In the genomic region with DNA sequence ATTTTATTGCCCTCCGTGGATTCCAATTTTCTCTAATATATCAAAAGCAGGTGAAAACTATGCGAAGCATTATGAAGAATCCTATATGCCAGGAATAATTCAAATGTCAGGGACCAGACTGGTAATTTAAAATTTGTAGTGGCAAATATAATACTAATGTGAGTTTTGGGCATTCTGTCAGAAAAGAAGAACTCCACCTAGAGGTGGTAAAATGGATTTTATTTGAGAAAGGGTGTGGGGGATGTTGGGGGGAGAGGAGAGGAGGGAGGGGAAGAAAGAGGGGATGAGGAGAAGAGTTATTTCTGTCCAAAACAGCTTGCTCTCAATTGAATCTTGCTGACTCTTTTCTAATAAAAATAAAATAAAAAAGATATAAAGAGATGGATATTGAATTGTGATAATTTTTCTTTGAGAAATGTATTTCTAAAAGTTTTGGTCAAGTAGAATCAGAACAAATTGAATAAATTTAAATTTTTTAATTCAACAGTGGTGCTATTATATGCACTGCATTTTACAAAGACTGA, we compare ENCODE assay signal across 24 cellular contexts.
DNase-seq lines count a peak whose midpoint lies in the region; TF ChIP-seq lines count a peak whose summit lies in the region.
"Had no signal": no experiment of that assay in that cellular context is flagged by ENCODE, and none has a peak within 500 bp of the region (broad histone marks: within the 10 kb centered on the region; RNA-seq: fewer than 3 reads in every experiment).

No MANE protein-coding gene starts in this region.

- intact Hi-C loops in Calu3 (cut with micrococcal nuclease; ENCODE audit: unreplicated experiment): no loop called here

- no peaks in the 10 kb centered on the region for H3K4me1 ChIP-seq in SJCRH30
- H3K4me1 ChIP-seq: A549, breast epithelium, psoas muscle had no signal

- no peaks in the 10 kb centered on the region for H3K9me3 ChIP-seq in SJCRH30 (replicated peaks)
- H3K9me3 ChIP-seq: A549 had no signal

- H3K36me3 Mint-ChIP-seq in Calu3 (ENCODE audit: insufficient read depth, unreplicated experiment): no peaks in the 10 kb centered on the region
- H3K36me3 Mint-ChIP-seq: CD14-positive monocyte, mesothelial cell of epicardium had no signal

- BruUV-seq in Calu3 (replicated peaks; lab: Mats Ljungman, UMichigan): no TSS peak

- DNase-seq in NCI-H82 (lab: John Stamatoyannopoulos, UW) (peak; percentile 21), NCI-H82 treated with DMSO at 0.1 percent for 48 hours (lab: John Stamatoyannopoulos, UW; ENCODE audit: unreplicated experiment) (no peak), NB4 (ENCODE audit: low read depth) (peak; percentile 6), brain microvascular endothelial cell (no peak), retinal pigment epithelial cell (ENCODE audit: low read depth) (no peak), SJCRH30 (no peak), SKM-1 (lab: John Stamatoyannopoulos, UW; ENCODE audit: unreplicated experiment) (no peak), Calu3 (no peak)
- DNase-seq: activated CD8-positive, alpha-beta memory T cell treated with anti-CD3 and anti-CD28 coated beads, Interleukin-2, amount 50 U/mL, for 48 hours; activated effector memory CD4-positive, alpha-beta T cell treated with Interleukin-2 at 50 U/mL for 16 hours; activated naive CD8-positive, alpha-beta T cell treated with anti-CD3 and anti-CD28 coated beads, Interleukin-2, amount 50 U/mL, for 24 hours; DMS53; erythroblast; foreskin melanocyte; NCI-H226; nephron progenitor cell; psoas muscle; stimulated activated CD4-positive, alpha-beta T cell treated with anti-CD3 and anti-CD28 coated beads, Interleukin-4, amount 100 ng/mL, for 24 hours; T-helper 17 cell had no signal

- no peaks in the 10 kb centered on the region for H3K27me3 ChIP-seq in brain microvascular endothelial cell (replicated peaks)
- H3K27me3 ChIP-seq in SJCRH30: no peaks in the 10 kb centered on the region
- H3K27me3 ChIP-seq: breast epithelium had no signal

- no peaks in the 10 kb centered on the region for H3K27me3 Mint-ChIP-seq in Calu3 (ENCODE audit: unreplicated experiment)
- H3K27me3 Mint-ChIP-seq: activated naive CD8-positive, alpha-beta T cell treated with anti-CD3 and anti-CD28 coated beads, Interleukin-2, amount 50 U/mL, for 24 hours; dendritic cell treated with granulocyte-macrophage colony-stimulating factor and Interleukin-4, amounts not matched to agents 40 ng/mL and 50 ng/mL, for 4 days; T-helper 17 cell had no signal

- no peak for TF ChIP-seq POLR2A in NB4 (IDR thresholded peaks at IDR 0.05; ENCODE audit: extremely low read depth, insufficient read length)

- H3K27ac Mint-ChIP-seq in Calu3 (ENCODE audit: unreplicated experiment): no peak overlapping the region
- H3K27ac Mint-ChIP-seq: activated naive CD8-positive, alpha-beta T cell treated with anti-CD3 and anti-CD28 coated beads, Interleukin-2, amount 50 U/mL, for 24 hours; CD14-positive monocyte; dendritic cell treated with granulocyte-macrophage colony-stimulating factor and Interleukin-4, amounts not matched to agents 40 ng/mL and 50 ng/mL, for 4 days; mesothelial cell of epicardium; nephron progenitor cell; T-helper 17 cell had no signal

- no peaks in the 10 kb centered on the region for H3K4me1 Mint-ChIP-seq in Calu3 (ENCODE audit: low read depth, unreplicated experiment)
- H3K4me1 Mint-ChIP-seq: activated naive CD8-positive, alpha-beta T cell treated with anti-CD3 and anti-CD28 coated beads, Interleukin-2, amount 50 U/mL, for 24 hours; CD14-positive monocyte; mesothelial cell of epicardium; nephron progenitor cell; T-helper 17 cell had no signal

- no peak for TF ChIP-seq CTCF in NB4 (IDR thresholded peaks at IDR 0.05; ENCODE audit: low read depth, low read length)
- TF ChIP-seq CTCF in brain microvascular endothelial cell (IDR thresholded peaks at IDR 0.05; ENCODE audit: low read depth, low read length, missing control alignments): peak; percentile 15
- peak; percentile 34 for TF ChIP-seq CTCF in retinal pigment epithelial cell (conservative IDR thresholded peaks at IDR 0.05; ENCODE audit: low read depth, low read length)
- no peak for TF ChIP-seq CTCF in Calu3 (IDR thresholded peaks at IDR 0.05; ENCODE audit: unreplicated experiment)

- H3K27ac ChIP-seq in brain microvascular endothelial cell (no peak overlapping the region), SJCRH30 (no peak overlapping the region)
- H3K27ac ChIP-seq: A549, breast epithelium, psoas muscle had no signal

- CTCF ChIA-PET in Calu3 (lab: Charles Lee): no interaction called here

- H3K4me3 ChIP-seq in NB4 (ENCODE audit: low read depth, low read length): no peak overlapping the region
- H3K4me3 ChIP-seq in brain microvascular endothelial cell (ENCODE audit: low read depth, low read length): no peak overlapping the region
- no peak overlapping the region for H3K4me3 ChIP-seq in retinal pigment epithelial cell (ENCODE audit: low read length)
- H3K4me3 ChIP-seq in SJCRH30: no peak overlapping the region
- H3K4me3 ChIP-seq: A549, breast epithelium, psoas muscle had no signal

- H3K4me3 Mint-ChIP-seq in Calu3 (ENCODE audit: low read depth, unreplicated experiment): no peak overlapping the region
- H3K4me3 Mint-ChIP-seq: activated naive CD8-positive, alpha-beta T cell treated with anti-CD3 and anti-CD28 coated beads, Interleukin-2, amount 50 U/mL, for 24 hours; CD14-positive monocyte; dendritic cell treated with granulocyte-macrophage colony-stimulating factor and Interleukin-4, amounts not matched to agents 40 ng/mL and 50 ng/mL, for 4 days; mesothelial cell of epicardium; nephron progenitor cell; T-helper 17 cell had no signal

- H3K9me3 Mint-ChIP-seq in Calu3 (ENCODE audit: low read depth, unreplicated experiment): peaks cover 2% of the 10 kb centered on the region

- in situ Hi-C loops in brain microvascular endothelial cell (cut with HindIII; ENCODE audit: low pct_ligation_motif_present, low sequenced_read_pairs): no loop called here

- H3K36me3 ChIP-seq in brain microvascular endothelial cell (replicated peaks) (no peaks in the 10 kb centered on the region), SJCRH30 (no peaks in the 10 kb centered on the region)
- H3K36me3 ChIP-seq: breast epithelium had no signal

Comparison
In these comparisons a context has a peak if more than half of its experiments do, and no peak if none do; other contexts are left out.
1. DNase-seq: peak in NCI-H82 (single experiment) and NB4 (single experiment); none in NCI-H82 treated with DMSO at 0.1 percent for 48 hours (single experiment), brain microvascular endothelial cell (single experiment), retinal pigment epithelial cell (single experiment), SJCRH30 (0 of 2), SKM-1 (single experiment) and Calu3 (single experiment).
2. CTCF ChIP-seq: peak in brain microvascular endothelial cell (single experiment) and retinal pigment epithelial cell (single experiment); none in NB4 (single experiment) and Calu3 (single experiment).